Comparison of ENCODE assay signal across 21 cellular contexts in genomic region chr14:37678916-37679315, GRCh38.
"Had no signal": no experiment of that assay in that cellular context is flagged by ENCODE, and none has a peak within 500 bp of the region (broad histone marks: within the 10 kb centered on the region; RNA-seq: fewer than 3 reads in every experiment).

No MANE protein-coding gene starts in this region.

- FAIRE-seq: TTC549 had no signal

- H3K4me3 ChIP-seq: coronary artery, esophagus muscularis mucosa, smooth muscle cell, transverse colon, vagina had no signal

- DNase-seq: activated CD4-positive, alpha-beta T cell treated with anti-CD3 and anti-CD28 coated beads for 4 hours; activated CD8-positive, alpha-beta memory T cell treated with anti-CD3 and anti-CD28 coated beads, Interleukin-2, amount 50 U/mL, for 4 hours; activated CD8-positive, alpha-beta T cell treated with anti-CD3 and anti-CD28 coated beads, Interleukin-2, amount 10 ng/mL, durations not matched to agents 7 days and 5 days; activated gamma-delta T cell treated with Interleukin-2 at 50 U/mL for 16 hours; aorta; caudate nucleus; hypothalamus; kidney glomerular epithelial cell; nucleus accumbens; right cardiac atrium; stimulated activated CD4-positive, alpha-beta T cell treated with anti-CD3 and anti-CD28 coated beads, Interleukin-4, amount 100 ng/mL, for 4 hours; stimulated activated CD8-positive, alpha-beta memory T cell treated with anti-CD3 and anti-CD28 coated beads, Interleukin-4, amount 100 ng/mL, for 48 hours; stimulated activated naive CD4-positive, alpha-beta T cell treated with Interleukin-2 at 50 U/mL for 16 hours; T-helper 2 cell; transverse colon had no signal

- H3K27me3 ChIP-seq: esophagus muscularis mucosa, transverse colon, vagina had no signal

- ATAC-seq: activated CD8-positive, alpha-beta T cell treated with anti-CD3 and anti-CD28 coated beads, Interleukin-2, amount 10 ng/mL, durations not matched to agents 7 days and 5 days; right cardiac atrium; WTC11 had no signal

- H3K36me3 ChIP-seq: esophagus muscularis mucosa, transverse colon, vagina had no signal
